ENCODE assay signal across 25 cellular contexts in the genomic region with DNA sequence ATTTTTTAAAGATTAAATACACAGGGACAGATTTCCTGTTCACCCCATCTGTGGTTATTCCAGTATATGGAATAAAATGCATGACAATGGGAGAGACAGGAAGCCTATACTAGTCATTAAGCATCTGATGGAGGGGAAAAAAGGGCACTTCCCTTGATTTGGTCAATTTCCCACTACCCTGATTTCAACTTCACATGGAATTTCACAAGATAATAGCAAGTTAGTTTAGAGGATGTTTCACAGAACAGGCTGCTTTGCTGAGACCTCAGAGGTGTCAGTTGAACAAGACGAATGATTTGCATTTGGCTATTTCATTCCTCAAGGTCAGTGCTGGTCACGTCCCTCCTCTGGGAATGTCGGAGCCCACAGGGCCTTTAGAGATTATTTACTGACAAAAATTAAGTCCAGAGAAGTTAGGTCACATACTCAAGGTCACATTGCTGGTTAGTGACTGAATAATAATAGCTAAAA. TPM values are rescaled to one million over a fixed set of nuclear protein-coding genes. Genes with fewer than 3 reads are reported as not detected.
DNase-seq lines count a peak whose midpoint lies in the region; ATAC-seq, FAIRE-seq and TF ChIP-seq lines count a peak whose summit lies in the region.
"Had no signal": no experiment of that assay in that cellular context is flagged by ENCODE, and none has a peak within 500 bp of the region (broad histone marks: within the 10 kb centered on the region; RNA-seq: fewer than 3 reads in every experiment).

No MANE protein-coding gene starts in this region.

- H3K36me3 Mint-ChIP-seq in astrocyte (ENCODE audit: low read depth, unreplicated experiment): no peaks in the 10 kb centered on the region

- ATAC-seq in left cardiac atrium (no peak), HG02870 (IDR thresholded peaks at IDR 0.05; ENCODE audit: unreplicated experiment) (no peak), GM21381 (IDR thresholded peaks at IDR 0.05; ENCODE audit: unreplicated experiment) (no peak)
- ATAC-seq: A549, esophagus mucosa, GM23338, left lobe of liver had no signal

- no peak overlapping the region for H3K4me3 Mint-ChIP-seq in astrocyte (ENCODE audit: unreplicated experiment)
- H3K4me3 Mint-ChIP-seq: central memory CD8-positive, alpha-beta T cell; GM23338 had no signal

- H3K27me3 ChIP-seq in cardiac muscle cell (no peaks in the 10 kb centered on the region), astrocyte (ENCODE audit: insufficient read depth, low read length) (no peaks in the 10 kb centered on the region), skeletal muscle tissue (ENCODE audit: control insufficient read depth in 3 of 3, insufficient read depth in 3 of 3, low read length in 3 of 3) (no peaks in the 10 kb centered on the region)
- H3K27me3 ChIP-seq: Peyer's patch, upper lobe of left lung had no signal

- H3K9me3 ChIP-seq in cardiac muscle cell (ENCODE audit: low read depth): no peaks in the 10 kb centered on the region
- no peaks in the 10 kb centered on the region for H3K9me3 ChIP-seq in astrocyte (ENCODE audit: insufficient read depth, low read depth, low read length)
- H3K9me3 ChIP-seq in kidney (ENCODE audit: control insufficient read depth in 1 of 2, low read length in 2 of 2): no peaks in the 10 kb centered on the region
- no peaks in the 10 kb centered on the region for H3K9me3 ChIP-seq in skeletal muscle tissue (ENCODE audit: control insufficient read depth in 3 of 3, low read length in 3 of 3)
- H3K9me3 ChIP-seq: A549; BLaER1 treated with 17β-estradiol and CSF1 and Interleukin-3, amounts not matched to agents 10 nM and 100 nM; Peyer's patch; upper lobe of left lung had no signal

- intact Hi-C loops in left cardiac atrium (cut with DNase I): no loop called here
- intact Hi-C loops in kidney (cut with DNase I): no loop called here

- H4K20me1 ChIP-seq in astrocyte (ENCODE audit: insufficient read depth, low read length): no peaks in the 10 kb centered on the region

- peak overlapping the region; percentile 44 for H3K4me2 ChIP-seq in astrocyte (ENCODE audit: low read length)
- H3K4me2 ChIP-seq: A549; BLaER1 treated with 17β-estradiol and CSF1 and Interleukin-3, amounts not matched to agents 10 nM and 100 nM; GM23338 had no signal

- peak overlapping the region; percentile 73 for H3K27ac ChIP-seq in cardiac muscle cell
- no peak overlapping the region for H3K27ac ChIP-seq in astrocyte (ENCODE audit: low read depth, low read length)
- peak overlapping the region; percentile 27 to 86 for H3K27ac ChIP-seq in kidney (ENCODE audit: low read depth in 2 of 2, low read length in 2 of 2)
- peak overlapping the region; percentile 36 for H3K27ac ChIP-seq in skeletal muscle tissue (ENCODE audit: low read depth, low read length)
- H3K27ac ChIP-seq: A549; BLaER1 treated with 17β-estradiol and CSF1 and Interleukin-3, amounts not matched to agents 10 nM and 100 nM; Peyer's patch; VCaP had no signal

- H3K4me1 Mint-ChIP-seq in astrocyte (ENCODE audit: low read depth, unreplicated experiment): peaks cover 8% of the 10 kb centered on the region

- H3K4me1 ChIP-seq in cardiac muscle cell (ENCODE audit: low read depth) (peaks cover 26% of the 10 kb centered on the region), astrocyte (ENCODE audit: insufficient read depth, low read length) (peaks cover 21% of the 10 kb centered on the region), kidney (ENCODE audit: control insufficient read depth in 1 of 2, insufficient read depth in 1 of 2, low read depth in 1 of 2, low read length in 2 of 2) (peaks cover 0 to 8% of the 10 kb centered on the region in 2 donors), skeletal muscle tissue (ENCODE audit: control insufficient read depth in 3 of 3, insufficient read depth in 3 of 3, low read length in 3 of 3) (peaks cover 8 to 14% (median 13%) of the 10 kb centered on the region in 3 donors)

- H3K27me3 Mint-ChIP-seq in astrocyte (ENCODE audit: low read depth, unreplicated experiment): peaks cover 2% of the 10 kb centered on the region
- H3K27me3 Mint-ChIP-seq: central memory CD8-positive, alpha-beta T cell had no signal

- DNase-seq in cardiac muscle cell (ENCODE audit: low read depth in 1 of 2, low spot score in 1 of 2) (peak in 1 of 2 donors; percentile 51), left cardiac atrium (no peak), astrocyte (ENCODE audit: low read depth) (peak; percentile 76), kidney (no peak)
- DNase-seq in activated naive CD4-positive, alpha-beta T cell (lab: John Stamatoyannopoulos, UW): no peak
- DNase-seq: activated CD4-positive, alpha-beta T cell treated with anti-CD3 and anti-CD28 coated beads, Interleukin-2, amount 50 U/mL, for 1 hour; activated effector memory CD4-positive, alpha-beta T cell treated with Interleukin-2 at 50 U/mL for 16 hours; amygdala; glutamatergic neuron; Karpas-422; NCI-H1092 treated with DMSO at 0.1 percent for 48 hours; NCI-H2081 treated with DMSO at 0.1 percent for 48 hours; NCI-H446; Peyer's patch; upper lobe of left lung had no signal

- TF ChIP-seq CTCF in cardiac muscle cell (IDR thresholded peaks at IDR 0.05; ENCODE audit: low read depth, low read length) (no peak), astrocyte (IDR thresholded peaks at IDR 0.05; ENCODE audit: insufficient read depth, low read depth, low read length) (no peak), kidney (IDR thresholded peaks at IDR 0.05; ENCODE audit: borderline replicate concordance, extremely low read depth, insufficient read depth) (no peak)

- no peaks in the 10 kb centered on the region for H3K36me3 ChIP-seq in cardiac muscle cell
- H3K36me3 ChIP-seq in astrocyte (ENCODE audit: insufficient read depth, low read length): no peaks in the 10 kb centered on the region
- no peaks in the 10 kb centered on the region for H3K36me3 ChIP-seq in kidney (ENCODE audit: control insufficient read depth in 1 of 2, insufficient read depth in 2 of 2, low read length in 2 of 2)
- H3K36me3 ChIP-seq in skeletal muscle tissue (ENCODE audit: control insufficient read depth in 3 of 3, insufficient read depth in 3 of 3, low read length in 3 of 3): no peaks in the 10 kb centered on the region
- H3K36me3 ChIP-seq: BLaER1 treated with 17β-estradiol and CSF1 and Interleukin-3, amounts not matched to agents 10 nM and 100 nM; Peyer's patch; upper lobe of left lung had no signal

- no peak for FAIRE-seq in astrocyte (lab: Jason Lieb, UNC)
- FAIRE-seq in kidney (lab: Jason Lieb, UNC): no peak
- FAIRE-seq: A549 had no signal

- H3K79me2 ChIP-seq in astrocyte (ENCODE audit: insufficient read depth, low read length): peaks cover 7% of the 10 kb centered on the region

- peak overlapping the region; percentile 24 for H3K9ac ChIP-seq in astrocyte (ENCODE audit: low read length)
- H3K9ac ChIP-seq in kidney (ENCODE audit: low read length in 2 of 2): no peak overlapping the region
- no peak overlapping the region for H3K9ac ChIP-seq in skeletal muscle tissue (ENCODE audit: low read depth in 1 of 3, low read length in 3 of 3)
- H3K9ac ChIP-seq: BLaER1 treated with 17β-estradiol and CSF1 and Interleukin-3, amounts not matched to agents 10 nM and 100 nM had no signal

- no peaks in the 10 kb centered on the region for H3K9me3 Mint-ChIP-seq in astrocyte (ENCODE audit: unreplicated experiment)
- H3K9me3 Mint-ChIP-seq: GM23338 had no signal

- H3K27ac Mint-ChIP-seq in astrocyte (ENCODE audit: unreplicated experiment): no peak overlapping the region
- H3K27ac Mint-ChIP-seq: GM23338 had no signal

- H3K4me3 ChIP-seq in cardiac muscle cell (no peak overlapping the region), astrocyte (ENCODE audit: insufficient read depth, low read depth, low read length) (no peak overlapping the region), kidney (ENCODE audit: low read length in 2 of 2) (no peak overlapping the region), skeletal muscle tissue (ENCODE audit: low read length in 3 of 3) (no peak overlapping the region)
- H3K4me3 ChIP-seq: A549; BLaER1 treated with 17β-estradiol and CSF1 and Interleukin-3, amounts not matched to agents 10 nM and 100 nM; GM23338; Peyer's patch; upper lobe of left lung had no signal

- H2AFZ ChIP-seq in astrocyte (ENCODE audit: low read depth, low read length): no peak overlapping the region
- H2AFZ ChIP-seq: GM23338 had no signal

RNA-seq across cellular contexts. Expression of gene ITPRIP, which starts 4.7 kb away (rescaled TPM):
- total RNA-seq in cardiac muscle cell: 12.7 and 19.0 TPM in 2 replicates
- polyA plus RNA-seq in cardiac muscle cell: 20.1 and 23.3 TPM in 2 replicates
- total RNA-seq in left cardiac atrium: 10 to 100 TPM; 45.4 to 90.7 TPM
- 21.7 and 21.9 TPM in 2 replicates for total RNA-seq in astrocyte
- total RNA-seq in kidney: 21.6 TPM
- 9.0 TPM for polyA plus RNA-seq in kidney (ENCODE audit: insufficient read depth, low read depth, low replicate concordance)
- 4.2 TPM for total RNA-seq in skeletal muscle tissue

RNA-seq across cellular contexts. Expression of gene CFAP58, which starts 10.7 kb away (rescaled TPM):
- total RNA-seq in cardiac muscle cell: 0.99 and 1.9 TPM in 2 replicates
- 1.1 and 1.4 TPM in 2 replicates for polyA plus RNA-seq in cardiac muscle cell
- 1 to 10 TPM; 2.4 to 3.8 TPM for total RNA-seq in left cardiac atrium
- total RNA-seq in astrocyte: 0.82 and 0.86 TPM in 2 replicates
- total RNA-seq in kidney: 0.35 TPM
- polyA plus RNA-seq in kidney (ENCODE audit: insufficient read depth, low read depth, low replicate concordance): 0.19 TPM
- total RNA-seq in skeletal muscle tissue: under 0.01 TPM
